In genomic region chr4:57018930-57019329, GRCh38 we compare ENCODE assay signal across 18 cellular contexts. TPM values are rescaled to one million over a fixed set of nuclear protein-coding genes. Genes with fewer than 3 reads are reported as not detected.
DNase-seq lines count a peak whose midpoint lies in the region; ATAC-seq and TF ChIP-seq lines count a peak whose summit lies in the region.
"Had no signal": no experiment of that assay in that cellular context is flagged by ENCODE, and none has a peak within 500 bp of the region (broad histone marks: within the 10 kb centered on the region; RNA-seq: fewer than 3 reads in every experiment).

No MANE protein-coding gene starts in this region.

- H3K27me3 ChIP-seq in ACC112 (ENCODE audit: insufficient read depth, low read length) (no peaks in the 10 kb centered on the region), brain microvascular endothelial cell (replicated peaks) (no peaks in the 10 kb centered on the region), right cardiac atrium (ENCODE audit: control insufficient read depth, insufficient read depth) (no peaks in the 10 kb centered on the region)
- H3K27me3 ChIP-seq: gastrocnemius medialis, suprapubic skin had no signal

- no peak overlapping the region for H2AFZ ChIP-seq in ACC112 (ENCODE audit: low read length, unreplicated experiment)

- H3K4me1 ChIP-seq in ACC112 (ENCODE audit: control insufficient read depth, insufficient read depth, low read length, unreplicated experiment) (peaks cover 48% of the 10 kb centered on the region), right cardiac atrium (ENCODE audit: control insufficient read depth, insufficient read depth, low read length) (peaks cover 2% of the 10 kb centered on the region)
- H3K4me1 ChIP-seq: gastrocnemius medialis, suprapubic skin had no signal

- TF ChIP-seq CTCF in brain microvascular endothelial cell (IDR thresholded peaks at IDR 0.05; ENCODE audit: low read depth, low read length, missing control alignments), result no peak

- peak; percentile 48 for DNase-seq in EH (ENCODE audit: low read depth)
- no peak for DNase-seq in brain microvascular endothelial cell
- no peak for DNase-seq in right cardiac atrium
- DNase-seq in SW480 (ENCODE audit: low spot score), result no peak
- no peak for DNase-seq in G401 (ENCODE audit: low spot score)
- DNase-seq in ACHN, result no peak
- DNase-seq in globus pallidus (ENCODE audit: low spot score), result no peak
- DNase-seq: activated gamma-delta T cell treated with Interleukin-2 at 50 U/mL for 16 hours; aorta; gastrocnemius medialis; NCI-H1436 treated with DMSO at 0.1 percent for 48 hours; NCI-H82; SK-N-SH; stimulated activated CD4-positive, alpha-beta T cell treated with anti-CD3 and anti-CD28 coated beads, Interleukin-12 subunit alpha, Interleukin-12 subunit beta, amount 100 ng/mL, for 4 hours; T1000 had no signal

- H3K27ac ChIP-seq in ACC112 (ENCODE audit: low read depth, low read length), result peak overlapping the region; percentile 91
- H3K27ac ChIP-seq in brain microvascular endothelial cell, result peak overlapping the region; percentile 9
- no peak overlapping the region for H3K27ac ChIP-seq in right cardiac atrium (ENCODE audit: low read length)
- H3K27ac ChIP-seq: gastrocnemius medialis, suprapubic skin had no signal

- peaks cover 7% of the 10 kb centered on the region for H3K79me2 ChIP-seq in ACC112 (ENCODE audit: control insufficient read depth, insufficient read depth, low read length, unreplicated experiment)

- H3K36me3 ChIP-seq in ACC112 (ENCODE audit: insufficient read depth, low read length) (peaks cover 37% of the 10 kb centered on the region), brain microvascular endothelial cell (replicated peaks) (peaks cover 50% of the 10 kb centered on the region)

- ATAC-seq in right cardiac atrium, result peak; percentile 11 to 43
- ATAC-seq: gastrocnemius medialis had no signal

- H3K4me3 ChIP-seq in ACC112 (ENCODE audit: low read depth, low read length), result no peak overlapping the region
- no peak overlapping the region for H3K4me3 ChIP-seq in brain microvascular endothelial cell (ENCODE audit: low read depth, low read length)
- no peak overlapping the region for H3K4me3 ChIP-seq in right cardiac atrium (ENCODE audit: low read length)
- H3K4me3 ChIP-seq: coronary artery, gastrocnemius medialis, suprapubic skin had no signal

- intact Hi-C loops in right cardiac atrium (cut with DNase I), result no loop called here

- H3K9me3 ChIP-seq in right cardiac atrium (ENCODE audit: control insufficient read depth, low read length), result no peaks in the 10 kb centered on the region
- H3K9me3 ChIP-seq: gastrocnemius medialis, SK-N-SH, suprapubic skin had no signal

- in situ Hi-C loops in brain microvascular endothelial cell (cut with HindIII; ENCODE audit: low pct_ligation_motif_present, low sequenced_read_pairs), result no loop called here
- in situ Hi-C loops in G401 (cut with HindIII; ENCODE audit: low sequenced_read_pairs), result no loop called here
- in situ Hi-C loops in ACHN (cut with HindIII; ENCODE audit: low pct_ligation_motif_present, low pct_unique_long_range_greater_than_20kb, low sequenced_read_pairs), result no loop called here

RNA-seq across cellular contexts. Expression of gene POLR2B, which starts 40.2 kb away (rescaled TPM):
- 10 to 100 TPM; 69.3 to 80.9 (median 73.9) TPM for total RNA-seq in right cardiac atrium
- 38.1 TPM for polyA plus RNA-seq in right cardiac atrium
- 164 and 230 TPM in 2 replicates for total RNA-seq in G401 (2014; rRNA removed; shearing (Covaris generic))

RNA-seq across cellular contexts. Expression of gene NOA1, which starts 41.5 kb away (rescaled TPM):
- total RNA-seq in right cardiac atrium, result 10 to 100 TPM in 2 of 4 donors, 1 to 10 TPM in 2; 8.4 to 12.5 (median 10.5) TPM
- polyA plus RNA-seq in right cardiac atrium, result 7.8 TPM
- 21.0 and 23.7 TPM in 2 replicates for total RNA-seq in G401 (2014; rRNA removed; shearing (Covaris generic))
